In genomic region chr7:2471396-2471795, GRCh38 we compare ENCODE assay signal across 12 cellular contexts. TPM values are rescaled to one million over a fixed set of nuclear protein-coding genes. Genes with fewer than 3 reads are reported as not detected.
DNase-seq lines count a peak whose midpoint lies in the region; ATAC-seq lines count a peak whose summit lies in the region.
"Had no signal": no experiment of that assay in that cellular context is flagged by ENCODE, and none has a peak within 500 bp of the region (broad histone marks: within the 10 kb centered on the region; RNA-seq: fewer than 3 reads in every experiment).

No MANE protein-coding gene starts in this region.

- no peak overlapping the region for H3K9ac ChIP-seq in BLaER1

- no peaks in the 10 kb centered on the region for H3K27me3 ChIP-seq in BLaER1

- H4K20me1 ChIP-seq in BLaER1, result no peaks in the 10 kb centered on the region

- peak overlapping the region; percentile 32; the same call in 1 of the 2 replicates for H3K27ac ChIP-seq in BLaER1

- ATAC-seq in left ventricle myocardium superior, result peak; percentile 77
- ATAC-seq in GM18873 (IDR thresholded peaks at IDR 0.05; ENCODE audit: low FRiP score, unreplicated experiment), result no peak
- ATAC-seq in HG02870 (IDR thresholded peaks at IDR 0.05; ENCODE audit: unreplicated experiment), result no peak
- ATAC-seq: T-cell had no signal

- in situ Hi-C loops in KBM-7 (cut with MboI; ENCODE audit: low pct_unique_long_range_greater_than_20kb, low sequenced_read_pairs), result no loop called here

- H3K4me3 ChIP-seq in BLaER1, result no peak overlapping the region

- intact Hi-C loops in left ventricle myocardium superior (cut with micrococcal nuclease), result loop anchor here (10.0 kb wide), 1 partner anchor 93 kb away; no protein-coding TSS in a partner anchor

- peak; percentile 84 for DNase-seq in KBM-7
- peak; percentile 86 to 96 for DNase-seq in SHP77 (lab: John Stamatoyannopoulos, UW)
- peak; percentile 79 for DNase-seq in left ventricle myocardium superior
- DNase-seq in stimulated activated CD4-positive, alpha-beta T cell treated with anti-CD3 and anti-CD28 coated beads, Interleukin-4, amount 100 ng/mL, for 24 hours, result no peak
- no peak for DNase-seq in KG1 (lab: John Stamatoyannopoulos, UW)
- DNase-seq: CD4-positive, CD25-positive, alpha-beta regulatory T cell; NCI-H1436; T-cell had no signal

- H3K36me3 ChIP-seq in BLaER1, result no peaks in the 10 kb centered on the region

- H3K4me2 ChIP-seq in BLaER1, result peak overlapping the region; percentile 68

- H3K4me1 ChIP-seq in BLaER1, result peaks cover 66% of the 10 kb centered on the region

- H3K9me3 ChIP-seq in BLaER1, result no peaks in the 10 kb centered on the region

RNA-seq across cellular contexts. Expression of gene GRIFIN, which starts 4.8 kb away (rescaled TPM):
- not detected for total RNA-seq in left ventricle myocardium superior
- total RNA-seq: CD4-positive, CD25-positive, alpha-beta regulatory T cell; mesenteric fat pad; T-cell had no signal

RNA-seq across cellular contexts. Expression of gene LFNG, which starts 48.2 kb away (rescaled TPM):
- total RNA-seq in left ventricle myocardium superior, result 6.4 TPM

Comparison
In these comparisons a context has a peak if more than half of its experiments do, and no peak if none do; other contexts are left out.
1. DNase-seq: peak in KBM-7 (single experiment), SHP77 (2 of 2) and left ventricle myocardium superior (single experiment); none in stimulated activated CD4-positive, alpha-beta T cell treated with anti-CD3 and anti-CD28 coated beads, Interleukin-4, amount 100 ng/mL, for 24 hours (single experiment) and KG1 (single experiment).